Comparison of ENCODE assay signal across 1 cellular context in genomic region chr6:15074806-15075205, GRCh38.
TF ChIP-seq lines count a peak whose summit lies in the region.

No MANE protein-coding gene starts in this region.

TF ChIP-seq in K562, 482 proteins besides CTCF, POLR2A, EP300 and RAD21 (continued from another document):
- TF ChIP-seq THAP7 (CRISPR knock-in tag; IDR thresholded peaks at IDR 0.05) = no peak
- 0 out of 2 replicates have a peak, but pooled peaks have one; percentile 30 for TF ChIP-seq E2F4 (CRISPR knock-in tag; IDR thresholded peaks at IDR 0.05; ENCODE audit: low read depth)
- no peak for TF ChIP-seq UBTF (IDR thresholded peaks at IDR 0.05; ENCODE audit: borderline replicate concordance in 1 of 2, low read depth in 2 of 2, low read length in 2 of 2)
- TF ChIP-seq ZNF76 (CRISPR knock-in tag; IDR thresholded peaks at IDR 0.05; ENCODE audit: borderline replicate concordance) = no peak
